ENCODE assay signal across 11 cellular contexts in genomic region chr11:128509990-128510389, GRCh38.
DNase-seq lines count a peak whose midpoint lies in the region; ATAC-seq and TF ChIP-seq lines count a peak whose summit lies in the region.
"Had no signal": no experiment of that assay in that cellular context is flagged by ENCODE, and none has a peak within 500 bp of the region (broad histone marks: within the 10 kb centered on the region; RNA-seq: fewer than 3 reads in every experiment).

No MANE protein-coding gene starts in this region.

- no peaks in the 10 kb centered on the region for H3K27me3 Mint-ChIP-seq in activated naive CD4-positive, alpha-beta T cell treated with anti-CD3 and anti-CD28 coated beads, Interleukin-2, amount 10 ng/mL, durations not matched to agents 7 days and 5 days
- H3K27me3 Mint-ChIP-seq in activated CD8-positive, alpha-beta T cell treated with anti-CD3 and anti-CD28 coated beads for 36 hours, result no peaks in the 10 kb centered on the region

- in situ Hi-C loops in transverse colon (cut with MboI; ENCODE audit: low pct_ligation_motif_present in 1 of 4, low pct_unique_long_range_greater_than_20kb in 1 of 4, low sequenced_read_pairs in 3 of 4), result loop anchor here in 1 of 4 donors (25.0 kb wide), 1 partner anchor 223 kb away; no protein-coding TSS in a partner anchor

- peak overlapping the region; percentile 96 for H3K4me3 Mint-ChIP-seq in activated naive CD4-positive, alpha-beta T cell treated with anti-CD3 and anti-CD28 coated beads, Interleukin-2, amount 10 ng/mL, durations not matched to agents 7 days and 5 days
- peak overlapping the region; percentile 95 for H3K4me3 Mint-ChIP-seq in activated CD8-positive, alpha-beta T cell treated with anti-CD3 and anti-CD28 coated beads for 36 hours
- H3K4me3 Mint-ChIP-seq: mesothelial cell of epicardium had no signal

- no peak for TF ChIP-seq POLR2A in transverse colon (IDR thresholded peaks at IDR 0.05)

- no peak overlapping the region for H3K27ac ChIP-seq in foreskin keratinocyte
- peak overlapping the region; percentile 91 to 94 (median 92) for H3K27ac ChIP-seq in transverse colon

- H3K27me3 ChIP-seq in foreskin keratinocyte (no peaks in the 10 kb centered on the region), transverse colon (no peaks in the 10 kb centered on the region), H7 (ENCODE audit: control insufficient read depth, insufficient read depth, low read length) (no peaks in the 10 kb centered on the region)

- TF ChIP-seq CTCF in activated CD8-positive, alpha-beta T cell treated with anti-CD3 and anti-CD28 coated beads for 36 hours (IDR thresholded peaks at IDR 0.05), result no peak
- TF ChIP-seq CTCF in foreskin keratinocyte (conservative IDR thresholded peaks at IDR 0.05), result no peak
- TF ChIP-seq CTCF in transverse colon (IDR thresholded peaks at IDR 0.05), result no peak

- H3K9me3 ChIP-seq in transverse colon, result no peaks in the 10 kb centered on the region

- 33 to 62% methylated on average over 1 of the region's 1 CpG for WGBS in transverse colon (ENCODE audit: low coverage in 1 of 2), 2 donors

- no peaks in the 10 kb centered on the region for H3K36me3 ChIP-seq in transverse colon
- H3K36me3 ChIP-seq in H7 (replicated peaks; ENCODE audit: control insufficient read depth, insufficient read depth, low read length), result peaks cover 2% of the 10 kb centered on the region

- peaks cover 100% of the 10 kb centered on the region for H3K4me1 Mint-ChIP-seq in activated naive CD4-positive, alpha-beta T cell treated with anti-CD3 and anti-CD28 coated beads, Interleukin-2, amount 10 ng/mL, durations not matched to agents 7 days and 5 days
- peaks cover 86% of the 10 kb centered on the region for H3K4me1 Mint-ChIP-seq in activated CD8-positive, alpha-beta T cell treated with anti-CD3 and anti-CD28 coated beads for 36 hours (ENCODE audit: low read depth)

- no peak for DNase-seq in activated naive CD4-positive, alpha-beta T cell treated with anti-CD3 and anti-CD28 coated beads, Interleukin-2, amount 10 ng/mL, durations not matched to agents 7 days and 5 days
- DNase-seq in activated naive CD4-positive, alpha-beta T cell treated with Interleukin-2 at 50 U/mL for 16 hours, result no peak
- no peak for DNase-seq in activated CD8-positive, alpha-beta T cell treated with anti-CD3 and anti-CD28 coated beads for 36 hours
- DNase-seq in foreskin keratinocyte (peak in 1 of 2 donors; percentile 55), transverse colon (no peak), H7 (no peak), posterior vena cava (ENCODE audit: low spot score) (no peak)
- DNase-seq: erythroblast; stimulated activated naive CD4-positive, alpha-beta T cell treated with Interleukin-2 at 50 U/mL for 16 hours had no signal

- CTCF ChIA-PET in activated naive CD4-positive, alpha-beta T cell treated with anti-CD3 and anti-CD28 coated beads, Interleukin-2, amount 10 ng/mL, durations not matched to agents 7 days and 5 days (lab: Charles Lee), result interaction anchor here (1.1 to 11.5 kb wide), 11 partner anchors 8 to 219 kb away, joined by 3 to 108 read pairs (median 4); no protein-coding TSS in a partner anchor
- CTCF ChIA-PET in activated CD8-positive, alpha-beta T cell treated with anti-CD3 and anti-CD28 coated beads for 36 hours (lab: Charles Lee), result interaction anchor here (1.2 to 26.3 kb wide), 11 partner anchors 9 to 352 kb away, joined by 3 to 400 read pairs (median 5); no protein-coding TSS in a partner anchor

- H3K4me1 ChIP-seq in foreskin keratinocyte (peaks cover 32% of the 10 kb centered on the region), transverse colon (peaks cover 21 to 64% (median 54%) of the 10 kb centered on the region in 4 donors)

- intact Hi-C loops in activated CD8-positive, alpha-beta T cell treated with anti-CD3 and anti-CD28 coated beads for 36 hours (cut with micrococcal nuclease), result loop anchor here (5.0 to 10.0 kb wide), 3 partner anchors 38 to 338 kb away; no protein-coding TSS in a partner anchor
- intact Hi-C loops in transverse colon (cut with DNase I; ENCODE audit: low total_unique reads) (no loop called here), posterior vena cava (cut with DNase I) (loop anchor here in 1 of 2 donors (10.0 kb wide), 1 partner anchor 45 kb away; no protein-coding TSS in a partner anchor)

- H3K4me3 ChIP-seq in transverse colon (no peak overlapping the region), H7 (ENCODE audit: insufficient read depth, low read depth, low read length) (no peak overlapping the region)

- no peak for TF ChIP-seq EP300 in transverse colon (IDR thresholded peaks at IDR 0.05; ENCODE audit: low read depth)

- ATAC-seq in activated CD8-positive, alpha-beta T cell treated with anti-CD3 and anti-CD28 coated beads for 36 hours, result peak; percentile 15
- ATAC-seq in foreskin keratinocyte, result peak; percentile 14
- no peak for ATAC-seq in GM18868 (IDR thresholded peaks at IDR 0.05; ENCODE audit: unreplicated experiment)

- H3K27ac Mint-ChIP-seq in activated naive CD4-positive, alpha-beta T cell treated with anti-CD3 and anti-CD28 coated beads, Interleukin-2, amount 10 ng/mL, durations not matched to agents 7 days and 5 days, result peak overlapping the region; percentile 95
- peak overlapping the region; percentile 96 for H3K27ac Mint-ChIP-seq in activated CD8-positive, alpha-beta T cell treated with anti-CD3 and anti-CD28 coated beads for 36 hours
- H3K27ac Mint-ChIP-seq: mesothelial cell of epicardium had no signal

- no peaks in the 10 kb centered on the region for H3K9me3 Mint-ChIP-seq in activated naive CD4-positive, alpha-beta T cell treated with anti-CD3 and anti-CD28 coated beads, Interleukin-2, amount 10 ng/mL, durations not matched to agents 7 days and 5 days
- H3K9me3 Mint-ChIP-seq in activated CD8-positive, alpha-beta T cell treated with anti-CD3 and anti-CD28 coated beads for 36 hours, result no peaks in the 10 kb centered on the region
- H3K9me3 Mint-ChIP-seq: mesothelial cell of epicardium had no signal

- POLR2A ChIA-PET in activated CD8-positive, alpha-beta T cell treated with anti-CD3 and anti-CD28 coated beads for 36 hours (lab: Charles Lee), result interaction anchor here (0.9 to 37.3 kb wide), 9 partner anchors 3 to 220 kb away, joined by 3 to 1082 read pairs (median 34); no protein-coding TSS in a partner anchor

- H3K36me3 Mint-ChIP-seq in activated naive CD4-positive, alpha-beta T cell treated with anti-CD3 and anti-CD28 coated beads, Interleukin-2, amount 10 ng/mL, durations not matched to agents 7 days and 5 days, result peaks cover 93% of the 10 kb centered on the region
- H3K36me3 Mint-ChIP-seq in activated CD8-positive, alpha-beta T cell treated with anti-CD3 and anti-CD28 coated beads for 36 hours (ENCODE audit: low read depth), result peaks cover 100% of the 10 kb centered on the region
- H3K36me3 Mint-ChIP-seq: mesothelial cell of epicardium had no signal
